In genomic region chr16:66516808-66517585, GRCh38 we compare ENCODE assay signal across 1 cellular context.
TF ChIP-seq lines count a peak whose summit lies in the region.

No MANE protein-coding gene starts in this region.

TF ChIP-seq in H1, 55 proteins besides CTCF, POLR2A, EP300 and RAD21:
- TF ChIP-seq TCF12 (IDR thresholded peaks at IDR 0.05; ENCODE audit: low read depth, low read length) (no peak), TBP (IDR thresholded peaks at IDR 0.05; ENCODE audit: low read depth, low read length) (no peak), RXRA (IDR thresholded peaks at IDR 0.05; ENCODE audit: insufficient read depth, low read depth, low read length) (no peak), GABPA (IDR thresholded peaks at IDR 0.05; ENCODE audit: borderline replicate concordance, insufficient read depth, low read length) (no peak)
